17 cellular contexts compared by ENCODE assay signal in the genomic region with DNA sequence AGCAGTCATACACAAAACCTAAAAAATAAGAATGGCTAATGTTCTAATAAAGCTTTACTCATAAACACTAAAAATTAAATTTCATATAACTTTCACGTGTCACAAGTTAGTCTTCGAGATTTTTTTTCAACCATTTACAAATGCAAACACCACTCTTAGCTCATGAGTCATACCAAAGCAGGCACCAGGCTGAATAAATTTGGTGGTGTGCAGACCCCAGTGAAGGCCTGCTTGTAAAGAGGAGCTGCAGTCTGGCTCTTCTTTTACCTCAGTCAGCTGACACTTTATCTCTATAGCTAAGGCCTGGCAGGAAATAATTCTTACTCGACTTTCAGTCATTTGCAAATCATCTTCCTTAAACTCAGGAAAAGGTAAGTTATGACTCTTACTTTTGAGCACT. TPM values are rescaled to one million over a fixed set of nuclear protein-coding genes. Genes with fewer than 3 reads are reported as not detected.
DNase-seq lines count a peak whose midpoint lies in the region; ATAC-seq and TF ChIP-seq lines count a peak whose summit lies in the region.
"Had no signal": no experiment of that assay in that cellular context is flagged by ENCODE, and none has a peak within 500 bp of the region (broad histone marks: within the 10 kb centered on the region; RNA-seq: fewer than 3 reads in every experiment).

No MANE protein-coding gene starts in this region.

- TF ChIP-seq POLR2A in IMR-90 (IDR thresholded peaks at IDR 0.05; ENCODE audit: low read depth, low read length) = no peak
- no peak for TF ChIP-seq POLR2A in transverse colon (IDR thresholded peaks at IDR 0.05)

- no peak overlapping the region for H3K27ac ChIP-seq in IMR-90 (ENCODE audit: insufficient read depth, low read length)
- no peak overlapping the region for H3K27ac ChIP-seq in mesendoderm (ENCODE audit: low read depth, low read length)
- H3K27ac ChIP-seq in ascending aorta = no peak overlapping the region
- H3K27ac ChIP-seq in transverse colon = no peak overlapping the region
- no peak overlapping the region for H3K27ac ChIP-seq in WERI-Rb-1
- H3K27ac ChIP-seq: RWPE1, SJCRH30 had no signal

- POLR2A ChIA-PET in IMR-90 (lab: Charles Lee; ENCODE audit: unreplicated experiment) = no interaction called here

- H2BK15ac ChIP-seq in IMR-90 (ENCODE audit: low read depth, low read length) (no peak overlapping the region), mesendoderm (replicated peaks; ENCODE audit: low read depth) (no peak overlapping the region)

- intact Hi-C loops in IMR-90 (cut with micrococcal nuclease) (no loop called here), ascending aorta (cut with DNase I) (no loop called here), transverse colon (cut with DNase I; ENCODE audit: low total_unique reads) (no loop called here)

- no peak overlapping the region for H2BK5ac ChIP-seq in IMR-90 (ENCODE audit: low read depth, low read length, poor library complexity, severe bottlenecking)
- no peak overlapping the region for H2BK5ac ChIP-seq in mesendoderm (ENCODE audit: low read length)

- H2AK5ac ChIP-seq in IMR-90 (ENCODE audit: low read depth, low read length) (no peak overlapping the region), mesendoderm (ENCODE audit: low read length) (no peak overlapping the region)

- no peak overlapping the region for H3K4ac ChIP-seq in IMR-90 (ENCODE audit: low read depth, low read length)
- H3K4ac ChIP-seq in mesendoderm (ENCODE audit: low read depth, low read length) = no peak overlapping the region

- H3K23ac ChIP-seq in IMR-90 (ENCODE audit: low read depth, low read length) (no peak overlapping the region), mesendoderm (ENCODE audit: low read length) (no peak overlapping the region)

- CTCF ChIA-PET in IMR-90 (lab: Yijun Ruan, JAX) = interaction anchor here (0.7 kb wide), 1 partner anchor 13 kb away, joined by 3 read pairs; no protein-coding TSS in a partner anchor

- H3K9me1 ChIP-seq in IMR-90 (ENCODE audit: insufficient read depth, low read length) = no peaks in the 10 kb centered on the region

- H3K9ac ChIP-seq in IMR-90 (ENCODE audit: low read depth, low read length) = no peak overlapping the region
- no peak overlapping the region for H3K9ac ChIP-seq in mesendoderm (ENCODE audit: low read length)

- peak; percentile 17 for DNase-seq in EH (ENCODE audit: low read depth)
- DNase-seq in IMR-90 = peak; percentile 27
- peak; percentile 12 for DNase-seq in astrocyte of the spinal cord (ENCODE audit: low read depth, low spot score)
- DNase-seq in mesendoderm = peak; percentile 29
- DNase-seq in ascending aorta (ENCODE audit: low spot score in 2 of 2) = no peak
- no peak for DNase-seq in transverse colon
- no peak for DNase-seq in WERI-Rb-1
- DNase-seq: AML-193; CD4-positive, CD25-positive, alpha-beta regulatory T cell; DND-41; H9; NCI-H1092; NCI-H2107; NCI-H345; NCI-H69; SJCRH30 had no signal

- WGBS in IMR-90 (ENCODE audit: extremely low coverage in 2 of 2, insufficient read length in 1 of 2), 2 experiments = no CpG with 5 or more reads among the region's 3 CpGs
- WGBS in mesendoderm (ENCODE audit: extremely low coverage, insufficient coverage, low lambda C conversion rate) = 100% methylated on average over 2 of the region's 3 CpGs
- 55 to 81% methylated on average over 2 to 3 of the region's 3 CpGs for WGBS in transverse colon (ENCODE audit: low coverage in 1 of 2), 2 donors

- in situ Hi-C loops in IMR-90 (cut with MboI; ENCODE audit: low sequenced_read_pairs) = no loop called here
- in situ Hi-C loops in astrocyte of the spinal cord (cut with HindIII; ENCODE audit: low sequenced_read_pairs) = no loop called here
- in situ Hi-C loops in transverse colon (cut with MboI; ENCODE audit: low pct_ligation_motif_present in 1 of 4, low pct_unique_long_range_greater_than_20kb in 1 of 4, low sequenced_read_pairs in 3 of 4) = no loop called here

- BruUV-seq in IMR-90 (replicated peaks; lab: Mats Ljungman, UMichigan) = no TSS peak

- H2BK120ac ChIP-seq in IMR-90 (ENCODE audit: low read depth, low read length) (no peak overlapping the region), mesendoderm (ENCODE audit: low read depth, low read length) (no peak overlapping the region)

- H3K79me1 ChIP-seq in IMR-90 (ENCODE audit: low read depth in 1 of 2, low read length in 2 of 2) (peaks cover 13 to 49% of the 10 kb centered on the region in 2 experiments; a peak in 3 of 4 replicates), mesendoderm (ENCODE audit: low read length) (peaks cover 2% of the 10 kb centered on the region)

- H3K4me3 ChIP-seq in IMR-90 (ENCODE audit: insufficient read depth, low read depth, low read length) (no peak overlapping the region), astrocyte of the spinal cord (ENCODE audit: low read depth, low read length) (no peak overlapping the region), mesendoderm (ENCODE audit: low read length) (no peak overlapping the region), ascending aorta (no peak overlapping the region), transverse colon (no peak overlapping the region), WERI-Rb-1 (ENCODE audit: low read depth, low read length) (no peak overlapping the region)
- H3K4me3 ChIP-seq: SJCRH30 had no signal

- no peak overlapping the region for H4K8ac ChIP-seq in IMR-90 (ENCODE audit: low read depth in 2 of 2, low read length in 2 of 2)
- H4K8ac ChIP-seq in mesendoderm (ENCODE audit: low read depth, low read length) = no peak overlapping the region

- H4K5ac ChIP-seq in IMR-90 (ENCODE audit: low read depth, low read length) (no peak overlapping the region), mesendoderm (ENCODE audit: low read length) (no peak overlapping the region)

- no peak overlapping the region for H4K91ac ChIP-seq in IMR-90 (ENCODE audit: insufficient read depth, low read depth, low read length)

- no peaks in the 10 kb centered on the region for H3K9me3 ChIP-seq in IMR-90 (ENCODE audit: control insufficient read depth, insufficient read depth, low read length)
- no peaks in the 10 kb centered on the region for H3K9me3 ChIP-seq in ascending aorta
- H3K9me3 ChIP-seq in transverse colon = no peaks in the 10 kb centered on the region
- no peaks in the 10 kb centered on the region for H3K9me3 ChIP-seq in WERI-Rb-1 (ENCODE audit: severe bottlenecking)
- H3K9me3 ChIP-seq: SJCRH30 had no signal

- H3K4me2 ChIP-seq in IMR-90 (ENCODE audit: low read depth, low read length) (no peak overlapping the region), mesendoderm (ENCODE audit: low read length) (no peak overlapping the region)

- H2BK20ac ChIP-seq in IMR-90 (ENCODE audit: low read depth, low read length) = no peak overlapping the region

- dilution Hi-C loops in IMR-90 (cut with HindIII; ENCODE audit: low sequenced_read_pairs, unreplicated experiment) = no loop called here

- TF ChIP-seq EP300 in transverse colon (IDR thresholded peaks at IDR 0.05; ENCODE audit: low read depth) = no peak

- no peak overlapping the region for H3K56ac ChIP-seq in IMR-90 (ENCODE audit: extremely low read depth, insufficient read depth, low read length)
- H3K56ac ChIP-seq in mesendoderm (ENCODE audit: low read length) = no peak overlapping the region

- H3K18ac ChIP-seq in IMR-90 (ENCODE audit: low read depth, low read length) (no peak overlapping the region), mesendoderm (ENCODE audit: low read length) (no peak overlapping the region)

- TF ChIP-seq CTCF in IMR-90 (conservative IDR thresholded peaks at IDR 0.05; ENCODE audit: low read depth, low read length) = no peak
- TF ChIP-seq CTCF in astrocyte of the spinal cord (IDR thresholded peaks at IDR 0.05; ENCODE audit: low read depth, low read length) = no peak
- TF ChIP-seq CTCF in ascending aorta (IDR thresholded peaks at IDR 0.05) = no peak
- TF ChIP-seq CTCF in transverse colon (IDR thresholded peaks at IDR 0.05) = no peak
- TF ChIP-seq CTCF in WERI-Rb-1 (IDR thresholded peaks at IDR 0.05; ENCODE audit: low read depth, low read length) = no peak

- H3K14ac ChIP-seq in IMR-90 (replicated peaks; ENCODE audit: low read depth, low read length) = no peak overlapping the region

- ATAC-seq in IMR-90 (ENCODE audit: low read depth) = peak; percentile 38; the same call in 1 of the 2 replicates

- H3K27me3 ChIP-seq in IMR-90 (ENCODE audit: control insufficient read depth, insufficient read depth, low read length) (no peaks in the 10 kb centered on the region), mesendoderm (ENCODE audit: insufficient read depth, low read length, poor library complexity) (no peaks in the 10 kb centered on the region), ascending aorta (no peaks in the 10 kb centered on the region), transverse colon (no peaks in the 10 kb centered on the region), WERI-Rb-1 (ENCODE audit: insufficient read depth, low read depth, severe bottlenecking) (no peaks in the 10 kb centered on the region)
- H3K27me3 ChIP-seq: SJCRH30 had no signal

- H3K36me3 ChIP-seq in IMR-90 (ENCODE audit: control insufficient read depth, insufficient read depth, low read length) (no peaks in the 10 kb centered on the region), mesendoderm (ENCODE audit: control insufficient read depth, insufficient read depth, low read length) (no peaks in the 10 kb centered on the region), ascending aorta (peaks cover 0 to 10% of the 10 kb centered on the region in 2 donors), transverse colon (no peaks in the 10 kb centered on the region), WERI-Rb-1 (peaks cover 4% of the 10 kb centered on the region)

- no peaks in the 10 kb centered on the region for H3K79me2 ChIP-seq in mesendoderm (ENCODE audit: control insufficient read depth, insufficient read depth, low read length)

- no peak overlapping the region for H2AK9ac ChIP-seq in IMR-90 (replicated peaks; ENCODE audit: low read depth, low read length, poor library complexity)

- no peaks in the 10 kb centered on the region for H4K20me1 ChIP-seq in IMR-90 (ENCODE audit: insufficient read depth, low read length)

- H3K4me1 ChIP-seq in IMR-90 (ENCODE audit: control insufficient read depth, insufficient read depth, low read length) = peaks cover 3% of the 10 kb centered on the region; the same call in 1 of the 2 replicates
- no peaks in the 10 kb centered on the region for H3K4me1 ChIP-seq in mesendoderm (ENCODE audit: control insufficient read depth, low read depth, low read length)
- H3K4me1 ChIP-seq in ascending aorta = no peaks in the 10 kb centered on the region
- H3K4me1 ChIP-seq in transverse colon = no peaks in the 10 kb centered on the region
- H3K4me1 ChIP-seq: SJCRH30 had no signal

- no peak for TF ChIP-seq RAD21 in IMR-90 (IDR thresholded peaks at IDR 0.05; ENCODE audit: low read length)

- no peak overlapping the region for H2AFZ ChIP-seq in IMR-90 (replicated peaks; ENCODE audit: low read length, poor library complexity)

RNA-seq across cellular contexts. Expression of a gene that starts 37.4 kb away (rescaled TPM):
- 51.4 and 53.4 TPM in 2 replicates for total RNA-seq in IMR-90 (2012; rRNA removed)
- 6.7 and 7.3 TPM in 2 replicates for polyA plus RNA-seq in IMR-90 (2012; rRNA removed)
- polyA plus RNA-seq in IMR-90 (2012; cell fraction: cytosol; rRNA removed) = 1.3 and 1.8 TPM in 2 replicates
- polyA plus RNA-seq in IMR-90 (2012; cell fraction: nucleus; rRNA removed; ENCODE audit: low replicate concordance) = 4.5 and 15.7 TPM in 2 replicates
- polyA plus RNA-seq in mesendoderm (2013, experiment 1 of 2) = 10.2 TPM
- polyA plus RNA-seq in mesendoderm (2013, experiment 2 of 2) = 9.6 TPM
- total RNA-seq in ascending aorta = 17.6 TPM
- 10 to 100 TPM in 3 of 4 donors, 1 to 10 TPM in 1; 6.7 to 19.7 (median 16.9) TPM for total RNA-seq in transverse colon

Comparison
In these comparisons a context has a peak if more than half of its experiments do, and no peak if none do; other contexts are left out.
1. DNase-seq: peak in EH (single experiment), IMR-90 (single experiment), astrocyte of the spinal cord (single experiment) and mesendoderm (single experiment); none in ascending aorta (0 of 2), transverse colon (single experiment) and WERI-Rb-1 (single experiment).